Comparison of ENCODE assay signal across 25 cellular contexts in genomic region chr4:62077406-62077805, GRCh38.
DNase-seq lines count a peak whose midpoint lies in the region; ATAC-seq, FAIRE-seq and TF ChIP-seq lines count a peak whose summit lies in the region.
"Had no signal": no experiment of that assay in that cellular context is flagged by ENCODE, and none has a peak within 500 bp of the region (broad histone marks: within the 10 kb centered on the region; RNA-seq: fewer than 3 reads in every experiment).

No MANE protein-coding gene starts in this region.

- 0 out of 2 replicates have a peak overlapping the region, but pooled peaks have one; percentile 8 for H3K9ac ChIP-seq in iPS-20b (ENCODE audit: low read depth, low read length)
- H3K9ac ChIP-seq: BLaER1 treated with 17β-estradiol and CSF1 and Interleukin-3, amounts not matched to agents 10 nM and 100 nM had no signal

- H3K4me3 Mint-ChIP-seq in WTC11 = no peak overlapping the region
- H3K4me3 Mint-ChIP-seq: B cell; CD4-positive, alpha-beta T cell; CD8-positive, alpha-beta T cell had no signal

- no peak overlapping the region for H3K4me3 ChIP-seq in iPS-20b (ENCODE audit: low read length)
- H3K4me3 ChIP-seq: A549; BLaER1 treated with 17β-estradiol and CSF1 and Interleukin-3, amounts not matched to agents 10 nM and 100 nM; GM12878 had no signal

- H3K4me1 ChIP-seq in iPS-20b (ENCODE audit: insufficient read depth, low read length) = peaks cover 33% of the 10 kb centered on the region; the same call in 1 of the 2 replicates
- H3K4me1 ChIP-seq: A549; BLaER1 treated with 17β-estradiol and CSF1 and Interleukin-3, amounts not matched to agents 10 nM and 100 nM; Caco-2 had no signal

- no peaks in the 10 kb centered on the region for H3K9me3 ChIP-seq in iPS-20b (ENCODE audit: insufficient read depth, low read depth, low read length)
- H3K9me3 ChIP-seq: A549; BLaER1 treated with 17β-estradiol and CSF1 and Interleukin-3, amounts not matched to agents 10 nM and 100 nM; Caco-2 had no signal

- CTCF ChIA-PET in WTC11 (lab: Charles Lee) = no interaction called here

- no peak for DNase-seq in D721Med (ENCODE audit: insufficient read length, low spot score)
- no peak for DNase-seq in WTC11 (ENCODE audit: low spot score)
- no peak for DNase-seq in NCI-H1694 (lab: John Stamatoyannopoulos, UW)
- DNase-seq: AML-193; Caco-2; Calu3; CD4-positive, alpha-beta T cell; CD8-positive, alpha-beta T cell; DMS 273 treated with DMSO at 0.1 percent for 48 hours; DMS153; DMS53; DMS79; DND-41; EL; GDM1 had no signal

- no peaks in the 10 kb centered on the region for H3K36me3 Mint-ChIP-seq in WTC11
- H3K36me3 Mint-ChIP-seq: CD8-positive, alpha-beta T cell had no signal

- no peaks in the 10 kb centered on the region for H3K27me3 ChIP-seq in iPS-20b (ENCODE audit: insufficient read depth, low read length)
- H3K27me3 ChIP-seq: BLaER1 treated with 17β-estradiol and CSF1 and Interleukin-3, amounts not matched to agents 10 nM and 100 nM had no signal

- no peak overlapping the region for H3K27ac Mint-ChIP-seq in WTC11
- H3K27ac Mint-ChIP-seq: B cell; CD4-positive, alpha-beta T cell; CD8-positive, alpha-beta T cell had no signal

- peaks cover 46% of the 10 kb centered on the region for H3K4me1 Mint-ChIP-seq in WTC11
- H3K4me1 Mint-ChIP-seq: B cell had no signal

- FAIRE-seq in D721Med (lab: Jason Lieb, UNC) = peak; percentile 21
- FAIRE-seq: A549, GM12878, GM12892, GM18507 had no signal

- H3K36me3 ChIP-seq in iPS-20b (ENCODE audit: insufficient read depth, low read depth, low read length) = no peaks in the 10 kb centered on the region
- H3K36me3 ChIP-seq: BLaER1 treated with 17β-estradiol and CSF1 and Interleukin-3, amounts not matched to agents 10 nM and 100 nM had no signal

- H3K27ac ChIP-seq in iPS-20b (ENCODE audit: low read length) = no peak overlapping the region
- H3K27ac ChIP-seq: 22Rv1; A549; BLaER1 treated with 17β-estradiol and CSF1 and Interleukin-3, amounts not matched to agents 10 nM and 100 nM; C4-2B had no signal

- TF ChIP-seq CTCF in D721Med (IDR thresholded peaks at IDR 0.05; ENCODE audit: insufficient read depth, missing control alignments) = no peak
- TF ChIP-seq CTCF in WTC11 (IDR thresholded peaks at IDR 0.05) = no peak

- H3K27me3 Mint-ChIP-seq in WTC11 (ENCODE audit: low read depth) = no peaks in the 10 kb centered on the region
- H3K27me3 Mint-ChIP-seq: B cell; CD4-positive, alpha-beta T cell had no signal

- peak; percentile 75 for ATAC-seq in WTC11
- no peak for ATAC-seq in HG03196 (IDR thresholded peaks at IDR 0.05; ENCODE audit: unreplicated experiment)
- ATAC-seq: A549; CD8-positive, alpha-beta T cell; GM12878 had no signal

- POLR2A ChIA-PET in WTC11 (lab: Charles Lee) = no interaction called here

- H3K9me3 Mint-ChIP-seq in WTC11 = no peaks in the 10 kb centered on the region

TF ChIP-seq in WTC11, 78 proteins besides CTCF, POLR2A, EP300 and RAD21:
- TF ChIP-seq PREB (CRISPR knock-in tag; IDR thresholded peaks at IDR 0.05; ENCODE audit: borderline replicate concordance) = no peak
- TF ChIP-seq ZNF423 (CRISPR knock-in tag; IDR thresholded peaks at IDR 0.05) = no peak
- TF ChIP-seq MLX (CRISPR knock-in tag; IDR thresholded peaks at IDR 0.05) = no peak
- no peak for TF ChIP-seq ZNF121 (CRISPR knock-in tag; IDR thresholded peaks at IDR 0.05)
- no peak for TF ChIP-seq ETV6 (CRISPR knock-in tag; IDR thresholded peaks at IDR 0.05)
- no peak for TF ChIP-seq HMGXB4 (CRISPR knock-in tag; IDR thresholded peaks at IDR 0.05)
- no peak for TF ChIP-seq CDX4 (CRISPR knock-in tag; IDR thresholded peaks at IDR 0.05; ENCODE audit: borderline replicate concordance)
- no peak for TF ChIP-seq ZBTB21 (CRISPR knock-in tag; IDR thresholded peaks at IDR 0.05; ENCODE audit: borderline replicate concordance)
- no peak for TF ChIP-seq CREM (CRISPR knock-in tag; IDR thresholded peaks at IDR 0.05)
- TF ChIP-seq EMX1 (CRISPR knock-in tag; IDR thresholded peaks at IDR 0.05) = no peak
- no peak for TF ChIP-seq OVOL2 (CRISPR knock-in tag; IDR thresholded peaks at IDR 0.05; ENCODE audit: borderline replicate concordance)
- no peak for TF ChIP-seq RORB (CRISPR knock-in tag; IDR thresholded peaks at IDR 0.05)
- TF ChIP-seq TEAD1 (CRISPR knock-in tag; IDR thresholded peaks at IDR 0.05) = no peak
TF ChIP-seq in WTC11: peak in this region for 0.
